Comparison of ENCODE assay signal across 1 cellular context in the genomic region with DNA sequence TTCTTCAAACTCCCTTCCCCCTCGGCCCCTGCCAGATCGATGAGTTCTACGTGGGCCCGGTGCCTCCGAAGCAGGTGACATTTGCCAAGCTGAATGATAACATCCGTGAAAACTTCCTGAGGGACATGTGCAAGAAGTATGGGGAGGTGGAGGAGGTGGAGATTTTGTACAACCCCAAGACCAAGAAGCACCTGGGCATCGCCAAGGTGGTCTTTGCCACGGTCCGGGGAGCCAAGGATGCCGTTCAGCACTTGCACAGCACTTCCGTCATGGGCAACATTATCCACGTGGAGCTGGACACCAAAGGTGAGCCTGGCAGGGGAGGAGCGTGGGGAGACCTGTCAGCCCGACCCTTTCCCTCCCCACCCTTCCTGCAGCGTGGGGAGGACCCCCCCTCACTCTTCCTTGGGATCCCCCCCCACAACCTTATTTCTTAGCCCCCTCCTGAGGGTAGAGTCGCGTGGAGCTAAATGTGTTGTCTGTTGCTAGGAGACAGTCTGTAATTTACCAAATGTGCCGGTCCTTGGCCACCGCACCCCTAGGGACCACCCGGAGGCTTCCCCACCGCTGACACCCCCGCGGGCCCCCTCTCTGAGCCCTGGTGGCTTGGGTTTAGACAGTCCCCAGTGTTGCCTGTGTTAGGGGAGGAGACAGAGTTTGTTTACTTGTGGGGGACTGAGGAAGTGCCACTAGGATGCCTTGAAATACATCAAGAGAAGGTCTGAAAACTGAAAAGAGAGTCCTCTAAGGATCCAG.
A peak's percentile ranks its signal among the peaks of the same experiment; 100 is the strongest.
TF ChIP-seq lines count a peak whose summit lies in the region.

No MANE protein-coding gene starts in this region.

TF ChIP-seq in K562, 482 proteins besides CTCF, POLR2A, EP300 and RAD21 (continues in another document):
- TF ChIP-seq, protein P1, sequence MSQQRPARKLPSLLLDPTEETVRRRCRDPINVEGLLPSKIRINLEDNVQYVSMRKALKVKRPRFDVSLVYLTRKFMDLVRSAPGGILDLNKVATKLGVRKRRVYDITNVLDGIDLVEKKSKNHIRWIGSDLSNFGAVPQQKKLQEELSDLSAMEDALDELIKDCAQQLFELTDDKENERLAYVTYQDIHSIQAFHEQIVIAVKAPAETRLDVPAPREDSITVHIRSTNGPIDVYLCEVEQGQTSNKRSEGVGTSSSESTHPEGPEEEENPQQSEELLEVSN (IDR thresholded peaks at IDR 0.05; ENCODE audit: borderline replicate concordance in 1 of 2, extremely low read depth in 1 of 2, insufficient read depth in 1 of 2, insufficient read length in 1 of 2, low read depth in 1 of 2, low read length in 1 of 2, poor library complexity in 1 of 2, severe bottlenecking in 1 of 2) = peak in 1 of 2 experiments; percentile 12
- peak; percentile 4; the same call in 1 of the 2 replicates for TF ChIP-seq ZNF263 (CRISPR knock-in tag; IDR thresholded peaks at IDR 0.05; ENCODE audit: borderline replicate concordance)
- TF ChIP-seq, protein P2, sequence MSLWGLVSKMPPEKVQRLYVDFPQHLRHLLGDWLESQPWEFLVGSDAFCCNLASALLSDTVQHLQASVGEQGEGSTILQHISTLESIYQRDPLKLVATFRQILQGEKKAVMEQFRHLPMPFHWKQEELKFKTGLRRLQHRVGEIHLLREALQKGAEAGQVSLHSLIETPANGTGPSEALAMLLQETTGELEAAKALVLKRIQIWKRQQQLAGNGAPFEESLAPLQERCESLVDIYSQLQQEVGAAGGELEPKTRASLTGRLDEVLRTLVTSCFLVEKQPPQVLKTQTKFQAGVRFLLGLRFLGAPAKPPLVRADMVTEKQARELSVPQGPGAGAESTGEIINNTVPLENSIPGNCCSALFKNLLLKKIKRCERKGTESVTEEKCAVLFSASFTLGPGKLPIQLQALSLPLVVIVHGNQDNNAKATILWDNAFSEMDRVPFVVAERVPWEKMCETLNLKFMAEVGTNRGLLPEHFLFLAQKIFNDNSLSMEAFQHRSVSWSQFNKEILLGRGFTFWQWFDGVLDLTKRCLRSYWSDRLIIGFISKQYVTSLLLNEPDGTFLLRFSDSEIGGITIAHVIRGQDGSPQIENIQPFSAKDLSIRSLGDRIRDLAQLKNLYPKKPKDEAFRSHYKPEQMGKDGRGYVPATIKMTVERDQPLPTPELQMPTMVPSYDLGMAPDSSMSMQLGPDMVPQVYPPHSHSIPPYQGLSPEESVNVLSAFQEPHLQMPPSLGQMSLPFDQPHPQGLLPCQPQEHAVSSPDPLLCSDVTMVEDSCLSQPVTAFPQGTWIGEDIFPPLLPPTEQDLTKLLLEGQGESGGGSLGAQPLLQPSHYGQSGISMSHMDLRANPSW (CRISPR knock-in tag; IDR thresholded peaks at IDR 0.05) = no peak
- TF ChIP-seq, protein P3, sequence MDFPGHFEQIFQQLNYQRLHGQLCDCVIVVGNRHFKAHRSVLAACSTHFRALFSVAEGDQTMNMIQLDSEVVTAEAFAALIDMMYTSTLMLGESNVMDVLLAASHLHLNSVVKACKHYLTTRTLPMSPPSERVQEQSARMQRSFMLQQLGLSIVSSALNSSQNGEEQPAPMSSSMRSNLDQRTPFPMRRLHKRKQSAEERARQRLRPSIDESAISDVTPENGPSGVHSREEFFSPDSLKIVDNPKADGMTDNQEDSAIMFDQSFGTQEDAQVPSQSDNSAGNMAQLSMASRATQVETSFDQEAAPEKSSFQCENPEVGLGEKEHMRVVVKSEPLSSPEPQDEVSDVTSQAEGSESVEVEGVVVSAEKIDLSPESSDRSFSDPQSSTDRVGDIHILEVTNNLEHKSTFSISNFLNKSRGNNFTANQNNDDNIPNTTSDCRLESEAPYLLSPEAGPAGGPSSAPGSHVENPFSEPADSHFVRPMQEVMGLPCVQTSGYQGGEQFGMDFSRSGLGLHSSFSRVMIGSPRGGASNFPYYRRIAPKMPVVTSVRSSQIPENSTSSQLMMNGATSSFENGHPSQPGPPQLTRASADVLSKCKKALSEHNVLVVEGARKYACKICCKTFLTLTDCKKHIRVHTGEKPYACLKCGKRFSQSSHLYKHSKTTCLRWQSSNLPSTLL (IDR thresholded peaks at IDR 0.05) = no peak
- TF ChIP-seq, protein P4, sequence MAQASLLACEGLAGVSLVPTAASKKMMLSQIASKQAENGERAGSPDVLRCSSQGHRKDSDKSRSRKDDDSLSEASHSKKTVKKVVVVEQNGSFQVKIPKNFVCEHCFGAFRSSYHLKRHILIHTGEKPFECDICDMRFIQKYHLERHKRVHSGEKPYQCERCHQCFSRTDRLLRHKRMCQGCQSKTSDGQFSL (CRISPR knock-in tag; IDR thresholded peaks at IDR 0.05) = 0 out of 2 replicates have a peak, but pooled peaks have one; percentile 49
- TF ChIP-seq, protein P4 (tag; IDR thresholded peaks at IDR 0.05) = peak in 1 of 2 experiments; percentile 28; a peak in 1 of 4 replicates
- no peak for TF ChIP-seq PTBP1 (IDR thresholded peaks at IDR 0.05; ENCODE audit: low read depth, low read length)
- TF ChIP-seq, protein P5, sequence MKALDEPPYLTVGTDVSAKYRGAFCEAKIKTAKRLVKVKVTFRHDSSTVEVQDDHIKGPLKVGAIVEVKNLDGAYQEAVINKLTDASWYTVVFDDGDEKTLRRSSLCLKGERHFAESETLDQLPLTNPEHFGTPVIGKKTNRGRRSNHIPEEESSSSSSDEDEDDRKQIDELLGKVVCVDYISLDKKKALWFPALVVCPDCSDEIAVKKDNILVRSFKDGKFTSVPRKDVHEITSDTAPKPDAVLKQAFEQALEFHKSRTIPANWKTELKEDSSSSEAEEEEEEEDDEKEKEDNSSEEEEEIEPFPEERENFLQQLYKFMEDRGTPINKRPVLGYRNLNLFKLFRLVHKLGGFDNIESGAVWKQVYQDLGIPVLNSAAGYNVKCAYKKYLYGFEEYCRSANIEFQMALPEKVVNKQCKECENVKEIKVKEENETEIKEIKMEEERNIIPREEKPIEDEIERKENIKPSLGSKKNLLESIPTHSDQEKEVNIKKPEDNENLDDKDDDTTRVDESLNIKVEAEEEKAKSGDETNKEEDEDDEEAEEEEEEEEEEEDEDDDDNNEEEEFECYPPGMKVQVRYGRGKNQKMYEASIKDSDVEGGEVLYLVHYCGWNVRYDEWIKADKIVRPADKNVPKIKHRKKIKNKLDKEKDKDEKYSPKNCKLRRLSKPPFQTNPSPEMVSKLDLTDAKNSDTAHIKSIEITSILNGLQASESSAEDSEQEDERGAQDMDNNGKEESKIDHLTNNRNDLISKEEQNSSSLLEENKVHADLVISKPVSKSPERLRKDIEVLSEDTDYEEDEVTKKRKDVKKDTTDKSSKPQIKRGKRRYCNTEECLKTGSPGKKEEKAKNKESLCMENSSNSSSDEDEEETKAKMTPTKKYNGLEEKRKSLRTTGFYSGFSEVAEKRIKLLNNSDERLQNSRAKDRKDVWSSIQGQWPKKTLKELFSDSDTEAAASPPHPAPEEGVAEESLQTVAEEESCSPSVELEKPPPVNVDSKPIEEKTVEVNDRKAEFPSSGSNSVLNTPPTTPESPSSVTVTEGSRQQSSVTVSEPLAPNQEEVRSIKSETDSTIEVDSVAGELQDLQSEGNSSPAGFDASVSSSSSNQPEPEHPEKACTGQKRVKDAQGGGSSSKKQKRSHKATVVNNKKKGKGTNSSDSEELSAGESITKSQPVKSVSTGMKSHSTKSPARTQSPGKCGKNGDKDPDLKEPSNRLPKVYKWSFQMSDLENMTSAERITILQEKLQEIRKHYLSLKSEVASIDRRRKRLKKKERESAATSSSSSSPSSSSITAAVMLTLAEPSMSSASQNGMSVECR (CRISPR knock-in tag; IDR thresholded peaks at IDR 0.05) = peak; percentile 89
- no peak for TF ChIP-seq FOXM1 (IDR thresholded peaks at IDR 0.05; ENCODE audit: low read depth)
- TF ChIP-seq FOXM1 (CRISPR knock-in tag; IDR thresholded peaks at IDR 0.05; ENCODE audit: low read depth) = no peak
- TF ChIP-seq, protein P6, sequence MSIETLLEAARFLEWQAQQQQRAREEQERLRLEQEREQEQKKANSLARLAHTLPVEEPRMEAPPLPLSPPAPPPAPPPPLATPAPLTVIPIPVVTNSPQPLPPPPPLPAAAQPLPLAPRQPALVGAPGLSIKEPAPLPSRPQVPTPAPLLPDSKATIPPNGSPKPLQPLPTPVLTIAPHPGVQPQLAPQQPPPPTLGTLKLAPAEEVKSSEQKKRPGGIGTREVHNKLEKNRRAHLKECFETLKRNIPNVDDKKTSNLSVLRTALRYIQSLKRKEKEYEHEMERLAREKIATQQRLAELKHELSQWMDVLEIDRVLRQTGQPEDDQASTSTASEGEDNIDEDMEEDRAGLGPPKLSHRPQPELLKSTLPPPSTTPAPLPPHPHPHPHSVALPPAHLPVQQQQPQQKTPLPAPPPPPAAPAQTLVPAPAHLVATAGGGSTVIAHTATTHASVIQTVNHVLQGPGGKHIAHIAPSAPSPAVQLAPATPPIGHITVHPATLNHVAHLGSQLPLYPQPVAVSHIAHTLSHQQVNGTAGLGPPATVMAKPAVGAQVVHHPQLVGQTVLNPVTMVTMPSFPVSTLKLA (conservative IDR thresholded peaks at IDR 0.05) = peak; percentile 94 to 96
- TF ChIP-seq FOXJ2 (tag; IDR thresholded peaks at IDR 0.05) = no peak
- no peak for TF ChIP-seq PHF20 (IDR thresholded peaks at IDR 0.05; ENCODE audit: partially characterized antibody)
- TF ChIP-seq GTF2F1 (IDR thresholded peaks at IDR 0.05; ENCODE audit: low read depth, low read length) = no peak
- TF ChIP-seq, protein P7, sequence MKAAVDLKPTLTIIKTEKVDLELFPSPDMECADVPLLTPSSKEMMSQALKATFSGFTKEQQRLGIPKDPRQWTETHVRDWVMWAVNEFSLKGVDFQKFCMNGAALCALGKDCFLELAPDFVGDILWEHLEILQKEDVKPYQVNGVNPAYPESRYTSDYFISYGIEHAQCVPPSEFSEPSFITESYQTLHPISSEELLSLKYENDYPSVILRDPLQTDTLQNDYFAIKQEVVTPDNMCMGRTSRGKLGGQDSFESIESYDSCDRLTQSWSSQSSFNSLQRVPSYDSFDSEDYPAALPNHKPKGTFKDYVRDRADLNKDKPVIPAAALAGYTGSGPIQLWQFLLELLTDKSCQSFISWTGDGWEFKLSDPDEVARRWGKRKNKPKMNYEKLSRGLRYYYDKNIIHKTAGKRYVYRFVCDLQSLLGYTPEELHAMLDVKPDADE (conservative IDR thresholded peaks at IDR 0.05; ENCODE audit: control insufficient read depth, low read depth, low read length) = 0 out of 2 replicates have a peak, but pooled peaks have one; percentile 32
- peak; percentile 54 for TF ChIP-seq HDAC2 (IDR thresholded peaks at IDR 0.05)
- TF ChIP-seq TCF3 (CRISPR knock-in tag; IDR thresholded peaks at IDR 0.05) = no peak
- TF ChIP-seq, protein P8, sequence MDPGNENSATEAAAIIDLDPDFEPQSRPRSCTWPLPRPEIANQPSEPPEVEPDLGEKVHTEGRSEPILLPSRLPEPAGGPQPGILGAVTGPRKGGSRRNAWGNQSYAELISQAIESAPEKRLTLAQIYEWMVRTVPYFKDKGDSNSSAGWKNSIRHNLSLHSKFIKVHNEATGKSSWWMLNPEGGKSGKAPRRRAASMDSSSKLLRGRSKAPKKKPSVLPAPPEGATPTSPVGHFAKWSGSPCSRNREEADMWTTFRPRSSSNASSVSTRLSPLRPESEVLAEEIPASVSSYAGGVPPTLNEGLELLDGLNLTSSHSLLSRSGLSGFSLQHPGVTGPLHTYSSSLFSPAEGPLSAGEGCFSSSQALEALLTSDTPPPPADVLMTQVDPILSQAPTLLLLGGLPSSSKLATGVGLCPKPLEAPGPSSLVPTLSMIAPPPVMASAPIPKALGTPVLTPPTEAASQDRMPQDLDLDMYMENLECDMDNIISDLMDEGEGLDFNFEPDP (CRISPR knock-in tag; IDR thresholded peaks at IDR 0.05) = no peak
- TF ChIP-seq, protein P9, sequence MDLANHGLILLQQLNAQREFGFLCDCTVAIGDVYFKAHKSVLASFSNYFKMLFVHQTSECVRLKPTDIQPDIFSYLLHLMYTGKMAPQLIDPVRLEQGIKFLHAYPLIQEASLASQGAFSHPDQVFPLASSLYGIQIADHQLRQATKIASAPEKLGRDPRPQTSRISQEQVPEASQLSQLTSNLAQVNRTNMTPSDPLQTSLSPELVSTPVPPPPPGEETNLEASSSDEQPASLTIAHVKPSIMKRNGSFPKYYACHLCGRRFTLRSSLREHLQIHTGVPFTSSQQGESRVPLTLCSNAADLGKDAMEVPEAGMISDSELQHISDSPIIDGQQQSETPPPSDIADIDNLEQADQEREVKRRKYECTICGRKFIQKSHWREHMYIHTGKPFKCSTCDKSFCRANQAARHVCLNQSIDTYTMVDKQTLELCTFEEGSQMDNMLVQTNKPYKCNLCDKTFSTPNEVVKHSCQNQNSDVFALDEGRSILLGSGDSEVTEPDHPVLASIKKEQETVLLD (IDR thresholded peaks at IDR 0.05) = peak; percentile 51; the same call in 1 of the 2 replicates
- peak; percentile 1 for TF ChIP-seq RBBP5 (IDR thresholded peaks at IDR 0.05; ENCODE audit: borderline replicate concordance, insufficient read depth, low read length, poor library complexity, severe bottlenecking)
- TF ChIP-seq, protein P10, sequence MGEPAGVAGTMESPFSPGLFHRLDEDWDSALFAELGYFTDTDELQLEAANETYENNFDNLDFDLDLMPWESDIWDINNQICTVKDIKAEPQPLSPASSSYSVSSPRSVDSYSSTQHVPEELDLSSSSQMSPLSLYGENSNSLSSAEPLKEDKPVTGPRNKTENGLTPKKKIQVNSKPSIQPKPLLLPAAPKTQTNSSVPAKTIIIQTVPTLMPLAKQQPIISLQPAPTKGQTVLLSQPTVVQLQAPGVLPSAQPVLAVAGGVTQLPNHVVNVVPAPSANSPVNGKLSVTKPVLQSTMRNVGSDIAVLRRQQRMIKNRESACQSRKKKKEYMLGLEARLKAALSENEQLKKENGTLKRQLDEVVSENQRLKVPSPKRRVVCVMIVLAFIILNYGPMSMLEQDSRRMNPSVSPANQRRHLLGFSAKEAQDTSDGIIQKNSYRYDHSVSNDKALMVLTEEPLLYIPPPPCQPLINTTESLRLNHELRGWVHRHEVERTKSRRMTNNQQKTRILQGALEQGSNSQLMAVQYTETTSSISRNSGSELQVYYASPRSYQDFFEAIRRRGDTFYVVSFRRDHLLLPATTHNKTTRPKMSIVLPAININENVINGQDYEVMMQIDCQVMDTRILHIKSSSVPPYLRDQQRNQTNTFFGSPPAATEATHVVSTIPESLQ (CRISPR knock-in tag; IDR thresholded peaks at IDR 0.05) = 0 out of 2 replicates have a peak, but pooled peaks have one; percentile 26
- no peak for TF ChIP-seq ZFP30 (CRISPR knock-in tag; IDR thresholded peaks at IDR 0.05; ENCODE audit: borderline replicate concordance)
- TF ChIP-seq MTA3 (IDR thresholded peaks at IDR 0.05; ENCODE audit: borderline replicate concordance) = no peak
- TF ChIP-seq POLR2G (IDR thresholded peaks at IDR 0.05; ENCODE audit: low read depth, low read length) = 0 out of 2 replicates have a peak, but pooled peaks have one; percentile 0
- TF ChIP-seq ZBTB7A (IDR thresholded peaks at IDR 0.05; ENCODE audit: borderline replicate concordance, control insufficient read depth, low read depth, low read length) = 0 out of 2 replicates have a peak, but pooled peaks have one; percentile 19
- 0 out of 2 replicates have a peak, but pooled peaks have one; percentile 2 for TF ChIP-seq SMC3 (conservative IDR thresholded peaks at IDR 0.05; ENCODE audit: insufficient read depth, low read depth, low read length)
- TF ChIP-seq MCM2 (IDR thresholded peaks at IDR 0.05; ENCODE audit: low read depth) = no peak
- TF ChIP-seq ZNF583 (CRISPR knock-in tag; IDR thresholded peaks at IDR 0.05) = no peak
- no peak for TF ChIP-seq CHCHD3 (CRISPR knock-in tag; IDR thresholded peaks at IDR 0.05)
- no peak for TF ChIP-seq CBFA2T2 (conservative IDR thresholded peaks at IDR 0.05)
- TF ChIP-seq, protein P11, sequence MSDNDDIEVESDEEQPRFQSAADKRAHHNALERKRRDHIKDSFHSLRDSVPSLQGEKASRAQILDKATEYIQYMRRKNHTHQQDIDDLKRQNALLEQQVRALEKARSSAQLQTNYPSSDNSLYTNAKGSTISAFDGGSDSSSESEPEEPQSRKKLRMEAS (CRISPR knock-in tag; IDR thresholded peaks at IDR 0.05) = peak; percentile 89
- TF ChIP-seq SOX6 (IDR thresholded peaks at IDR 0.05) = no peak
